Comparison of ENCODE assay signal across 34 cellular contexts in the genomic region with DNA sequence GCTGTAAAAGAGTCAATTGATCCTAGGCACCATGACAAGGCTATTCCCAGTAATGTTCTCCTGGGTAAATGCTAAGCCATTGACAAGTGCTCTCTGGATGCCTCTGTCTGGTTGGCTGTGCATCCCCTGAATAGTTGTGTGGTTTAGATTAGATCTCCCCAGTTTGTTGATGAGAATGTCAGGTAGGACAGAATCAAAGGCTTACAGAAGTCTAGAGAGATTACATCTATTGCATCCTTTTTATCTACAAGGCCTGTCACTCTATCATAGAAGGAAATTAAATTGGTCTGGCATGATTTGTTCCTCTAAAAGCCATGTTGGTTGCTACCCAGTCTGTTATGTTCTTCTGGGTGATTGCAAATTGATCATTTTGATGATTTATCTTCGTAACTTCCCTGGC.
"Had no signal": no experiment of that assay in that cellular context is flagged by ENCODE, and none has a peak within 500 bp of the region (broad histone marks: within the 10 kb centered on the region; RNA-seq: fewer than 3 reads in every experiment).

No MANE protein-coding gene starts in this region.

- DNase-seq: Karpas-422, Kasumi-1, MG63, MM.1S, MV-4-11, NCI-H1048, NCI-H1092, NCI-H1092 treated with DMSO at 0.1 percent for 48 hours, NCI-H1105, NCI-H1105 treated with DMSO at 0.1 percent for 48 hours, NCI-H1417, NCI-H1417 treated with DMSO at 0.1 percent for 48 hours, NCI-H1436, NCI-H1436 treated with DMSO at 0.1 percent for 48 hours, NCI-H146, NCI-H1694, NCI-H1694 treated with DMSO at 0.1 percent for 48 hours, NCI-H187, NCI-H187 treated with DMSO at 0.1 percent for 48 hours, NCI-H1930, NCI-H2029, NCI-H2029 treated with DMSO at 0.1 percent for 48 hours, NCI-H2081, NCI-H2081 treated with DMSO at 0.1 percent for 48 hours, NCI-H2107, NCI-H2171, NCI-H2171 treated with DMSO at 0.1 percent for 48 hours, NCI-H2227 treated with DMSO at 0.1 percent for 48 hours, NCI-H226, NCI-H345, NCI-H446, NCI-H446 treated with DMSO at 0.1 percent for 48 hours, NCI-H510A, NCI-H510A treated with DMSO at 0.1 percent for 48 hours had no signal

- H3K36me3 ChIP-seq: MG63 had no signal

- H3K4me3 ChIP-seq: MG63 had no signal

- H3K27me3 ChIP-seq: MG63 had no signal
